Comparison of ENCODE assay signal across 11 cellular contexts in the genomic region with DNA sequence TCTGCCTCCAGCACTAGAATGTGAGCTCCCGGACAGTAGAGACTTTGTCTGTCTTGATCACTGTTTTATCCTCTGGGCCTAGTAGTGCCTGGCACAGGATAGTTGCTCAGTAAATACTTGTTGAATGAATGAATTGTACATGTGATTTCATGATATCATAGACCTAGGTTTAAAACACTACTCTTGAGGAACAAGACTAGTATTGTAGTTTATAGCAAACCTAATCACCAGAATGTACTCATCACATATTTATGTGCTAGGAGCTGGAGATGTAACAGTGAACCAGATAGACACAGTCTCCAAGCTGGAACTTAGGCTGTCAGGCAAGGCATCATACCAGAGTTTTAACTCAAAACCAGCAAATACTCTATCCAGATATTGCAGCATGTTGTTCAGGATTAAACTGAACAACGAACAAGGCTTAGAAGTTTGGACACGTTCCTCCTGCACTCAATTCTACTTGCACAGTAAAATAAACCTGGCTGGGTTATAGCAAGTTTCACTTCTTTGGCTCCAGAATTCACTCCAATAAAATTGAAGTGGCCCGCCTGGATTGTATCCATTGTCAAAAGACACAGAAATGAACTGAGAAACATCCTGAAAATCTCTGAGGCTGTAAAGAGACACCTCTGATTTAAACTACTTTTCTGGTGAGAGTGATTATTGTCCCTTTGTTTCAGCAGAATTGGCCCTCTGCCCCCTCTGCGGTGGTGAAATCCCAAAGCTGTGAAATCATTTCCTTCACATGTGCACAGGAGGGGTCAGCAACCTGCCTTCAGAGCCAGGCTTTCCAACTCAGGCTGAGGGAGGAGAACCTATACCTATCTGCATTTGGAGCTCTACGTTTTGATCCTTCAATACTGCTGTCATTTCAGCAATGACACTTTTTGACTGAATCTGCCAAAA. TPM values are rescaled to one million over a fixed set of nuclear protein-coding genes. Genes with fewer than 3 reads are reported as not detected.
A peak's percentile ranks its signal among the peaks of the same experiment; 100 is the strongest.
DNase-seq lines count a peak whose midpoint lies in the region; ATAC-seq and TF ChIP-seq lines count a peak whose summit lies in the region.
"Had no signal": no experiment of that assay in that cellular context is flagged by ENCODE, and none has a peak within 500 bp of the region (broad histone marks: within the 10 kb centered on the region; RNA-seq: fewer than 3 reads in every experiment).

No MANE protein-coding gene starts in this region.

- H3K9me3 ChIP-seq in AG04450 (ENCODE audit: control insufficient read depth, insufficient read depth, low read length): no peaks in the 10 kb centered on the region
- no peaks in the 10 kb centered on the region for H3K9me3 ChIP-seq in PC-3 (ENCODE audit: low read length)
- H3K9me3 ChIP-seq in esophagus (ENCODE audit: control insufficient read depth in 2 of 2, insufficient read depth in 1 of 2, low read depth in 1 of 2, low read length in 1 of 2): no peaks in the 10 kb centered on the region
- H3K9me3 ChIP-seq in muscle layer of duodenum (ENCODE audit: control insufficient read depth in 1 of 2, low read length in 2 of 2): no peaks in the 10 kb centered on the region

- H3F3A ChIP-seq in PC-3 (ENCODE audit: low read length, unreplicated experiment): peaks cover 3% of the 10 kb centered on the region

- 33 to 53% methylated on average over 6 of the region's 6 CpGs for WGBS in esophagus, 2 donors

- no peak overlapping the region for H2AFZ ChIP-seq in PC-3 (ENCODE audit: low read length)

- DNase-seq in AG04450 (ENCODE audit: low read depth, low spot score): no peak
- DNase-seq in PC-3: peak; percentile 39
- DNase-seq in inferior parietal cortex (ENCODE audit: extremely low spot score): no peak
- DNase-seq in stimulated activated naive CD8-positive, alpha-beta T cell treated with anti-CD3 and anti-CD28 coated beads, Interleukin-15, Interleukin-2, amounts not matched to agents 100 U/mL and 50 U/mL, for 24 hours: no peak
- no peak for DNase-seq in NCI-H2196 treated with DMSO at 0.1 percent for 48 hours (lab: John Stamatoyannopoulos, UW; ENCODE audit: unreplicated experiment)
- DNase-seq: activated effector memory CD4-positive, alpha-beta T cell treated with Interleukin-2 at 50 U/mL for 16 hours; NCI-H1105; stimulated activated CD4-positive, alpha-beta T cell treated with anti-CD3 and anti-CD28 coated beads, Interleukin-1b, Interleukin-23, amount 100 ng/mL, for 48 hours had no signal

- no peaks in the 10 kb centered on the region for H3K27me3 ChIP-seq in AG04450 (ENCODE audit: control insufficient read depth, insufficient read depth, low read length)
- no peaks in the 10 kb centered on the region for H3K27me3 ChIP-seq in PC-3 (ENCODE audit: low read length)
- H3K27me3 ChIP-seq in esophagus (ENCODE audit: control insufficient read depth in 1 of 2, insufficient read depth in 2 of 2, low read length in 2 of 2): no peaks in the 10 kb centered on the region
- H3K27me3 ChIP-seq in muscle layer of duodenum (ENCODE audit: low read depth, low read length): no peaks in the 10 kb centered on the region

- H3K9ac ChIP-seq in PC-3 (ENCODE audit: low read length): no peak overlapping the region

- intact Hi-C loops in PC-3 (cut with micrococcal nuclease): no loop called here

- POLR2A ChIA-PET in AG04450 (lab: Yijun Ruan, JAX) (interaction anchor here (1.5 kb wide), 1 partner anchor 10 kb away, joined by 3 read pairs; no protein-coding TSS in a partner anchor), PC-3 (lab: Charles Lee; ENCODE audit: unreplicated experiment) (no interaction called here)

- CTCF ChIA-PET in AG04450 (lab: Charles Lee) (interaction anchor here (1.0 to 1.3 kb wide), 2 partner anchors 11 to 21 kb away, joined by 3 to 5 read pairs; no protein-coding TSS in a partner anchor), PC-3 (lab: Charles Lee) (no interaction called here)

- ATAC-seq in PC-3 (peak; percentile 20; the same call in 1 of the 2 replicates), HG03442 (IDR thresholded peaks at IDR 0.05; ENCODE audit: unreplicated experiment) (no peak)
- no peak for ATAC-seq in stimulated activated naive CD8-positive, alpha-beta T cell treated with anti-CD3 and anti-CD28 coated beads, Interleukin-15, Interleukin-2, amounts not matched to agents 100 U/mL and 50 U/mL, for 24 hours

- peak overlapping the region; percentile 89 for H3K27ac ChIP-seq in AG04450 (ENCODE audit: low read depth, low read length)
- H3K27ac ChIP-seq in PC-3 (ENCODE audit: low read length): no peak overlapping the region
- H3K27ac ChIP-seq in esophagus (ENCODE audit: low read depth in 2 of 2, low read length in 1 of 2): peak overlapping the region; percentile 4 to 31
- H3K27ac ChIP-seq in muscle layer of duodenum (ENCODE audit: low read length): peak overlapping the region; percentile 94

- no peaks in the 10 kb centered on the region for H3K79me2 ChIP-seq in PC-3 (ENCODE audit: low read length)

- no peak for TF ChIP-seq CTCF in AG04450 (IDR thresholded peaks at IDR 0.05; ENCODE audit: low read depth, low read length)
- no peak for TF ChIP-seq CTCF in PC-3 (conservative IDR thresholded peaks at IDR 0.05; ENCODE audit: low read depth, low read length)

- H3K36me3 ChIP-seq in PC-3 (ENCODE audit: low read depth, low read length): no peaks in the 10 kb centered on the region
- no peaks in the 10 kb centered on the region for H3K36me3 ChIP-seq in esophagus (ENCODE audit: control insufficient read depth in 2 of 2, insufficient read depth in 2 of 2, low read length in 1 of 2)
- no peaks in the 10 kb centered on the region for H3K36me3 ChIP-seq in muscle layer of duodenum (ENCODE audit: control insufficient read depth in 1 of 2, insufficient read depth in 2 of 2, low read length in 2 of 2)

- H3K4me1 ChIP-seq in PC-3 (ENCODE audit: insufficient read depth, low read length) (peaks cover 40% of the 10 kb centered on the region), esophagus (ENCODE audit: control insufficient read depth in 2 of 2, insufficient read depth in 2 of 2, low read length in 1 of 2) (peaks cover 2% of the 10 kb centered on the region in 2 donors), muscle layer of duodenum (ENCODE audit: control insufficient read depth in 1 of 2, insufficient read depth in 2 of 2, low read length in 2 of 2) (peaks cover 31 to 33% of the 10 kb centered on the region in 2 donors)

- H3K4me2 ChIP-seq in PC-3 (ENCODE audit: low read length): 0 out of 2 replicates have a peak overlapping the region, but pooled peaks have one; percentile 16

- H4K20me1 ChIP-seq in PC-3 (ENCODE audit: low read length): no peaks in the 10 kb centered on the region

- BruUV-seq in PC-3 (replicated peaks; lab: Mats Ljungman, UMichigan): no TSS peak

- H3K9me2 ChIP-seq in PC-3 (replicated peaks; ENCODE audit: low read length): no peaks in the 10 kb centered on the region

- no peak overlapping the region for H3K4me3 ChIP-seq in AG04450 (ENCODE audit: low read depth, low read length)
- H3K4me3 ChIP-seq in PC-3 (ENCODE audit: low read length): no peak overlapping the region
- no peak overlapping the region for H3K4me3 ChIP-seq in esophagus (ENCODE audit: low read depth in 1 of 2, low read length in 2 of 2)
- no peak overlapping the region for H3K4me3 ChIP-seq in muscle layer of duodenum (ENCODE audit: low read depth in 1 of 2, low read length in 2 of 2)

RNA-seq across cellular contexts. Expression of gene GAB3, which starts 23.2 kb away (rescaled TPM):
- polyA plus RNA-seq in AG04450 (2011; rRNA removed) (2.5 and 2.8 TPM in 2 replicates), esophagus (under 1 TPM; 0.56 to 0.57 TPM)
- 3.7 and 5.1 TPM in 2 replicates for polyA minus RNA-seq in AG04450 (2011; rRNA and poly(A)+ RNA removed)
- total RNA-seq in PC-3 (2014; rRNA removed): 3.1 TPM in 1 of 2 replicates, not detected in the other

RNA-seq across cellular contexts. Expression of gene DKC1, which starts 35.0 kb away (rescaled TPM):
- polyA plus RNA-seq in AG04450 (2011; rRNA removed): 41.5 and 50.5 TPM in 2 replicates
- polyA minus RNA-seq in AG04450 (2011; rRNA and poly(A)+ RNA removed): 39.4 and 47.1 TPM in 2 replicates
- total RNA-seq in PC-3 (2014; rRNA removed): 89.2 and 115 TPM in 2 replicates
- 10 to 100 TPM; 22.3 to 43.0 TPM for polyA plus RNA-seq in esophagus
